ENCODE assay signal across 2 cellular contexts in genomic region chr12:89316705-89317139, GRCh38.
A peak's percentile ranks its signal among the peaks of the same experiment; 100 is the strongest.
TF ChIP-seq lines count a peak whose summit lies in the region.

No MANE protein-coding gene starts in this region.

TF ChIP-seq in HEK293, 187 proteins besides CTCF, POLR2A, EP300 and RAD21 (continues in another document):
- TF ChIP-seq ZNF449 (tag by site-specific recombination; IDR thresholded peaks at IDR 0.05): no peak
- TF ChIP-seq KLF1 (tag by site-specific recombination; IDR thresholded peaks at IDR 0.05): no peak
- no peak for TF ChIP-seq ZNF133 (tag by site-specific recombination; IDR thresholded peaks at IDR 0.05)
- TF ChIP-seq HOXC10 (CRISPR knock-in tag; IDR thresholded peaks at IDR 0.05): no peak
- TF ChIP-seq ZNF274 (IDR thresholded peaks at IDR 0.05; ENCODE audit: low read length): no peak
- no peak for TF ChIP-seq ZNF274 (tag by site-specific recombination; IDR thresholded peaks at IDR 0.05; ENCODE audit: borderline replicate concordance)
- no peak for TF ChIP-seq ZNF423 (tag by site-specific recombination; IDR thresholded peaks at IDR 0.05)
- no peak for TF ChIP-seq EGR2 (tag by site-specific recombination; IDR thresholded peaks at IDR 0.05; ENCODE audit: low read depth)
- TF ChIP-seq ZNF626 (tag by site-specific recombination; IDR thresholded peaks at IDR 0.05): no peak
- no peak for TF ChIP-seq ZNF302 (tag by site-specific recombination; IDR thresholded peaks at IDR 0.05; ENCODE audit: low read depth)
- peak; percentile 95; the same call in 1 of the 2 replicates for TF ChIP-seq MZF1 (tag by site-specific recombination; IDR thresholded peaks at IDR 0.05; ENCODE audit: borderline replicate concordance)
- no peak for TF ChIP-seq ZNF571 (tag by site-specific recombination; IDR thresholded peaks at IDR 0.05)
- TF ChIP-seq ZNF2 (tag by site-specific recombination; IDR thresholded peaks at IDR 0.05): no peak
- no peak for TF ChIP-seq PRDM1 (tag by site-specific recombination; IDR thresholded peaks at IDR 0.05)
- no peak for TF ChIP-seq ZSCAN30 (tag by site-specific recombination; IDR thresholded peaks at IDR 0.05)
- TF ChIP-seq ZNF670 (tag by site-specific recombination; IDR thresholded peaks at IDR 0.05; ENCODE audit: low read depth): no peak
- no peak for TF ChIP-seq ZNF530 (tag by site-specific recombination; IDR thresholded peaks at IDR 0.05; ENCODE audit: low read depth)
- no peak for TF ChIP-seq ZNF266 (tag by site-specific recombination; IDR thresholded peaks at IDR 0.05; ENCODE audit: low read depth)
- TF ChIP-seq ZFP3 (tag by site-specific recombination; IDR thresholded peaks at IDR 0.05; ENCODE audit: low read depth): no peak
- TF ChIP-seq ZNF280C (tag by site-specific recombination; IDR thresholded peaks at IDR 0.05): no peak
- TF ChIP-seq ZBTB6 (tag by site-specific recombination; IDR thresholded peaks at IDR 0.05): no peak
- no peak for TF ChIP-seq ZNF138 (tag by site-specific recombination; IDR thresholded peaks at IDR 0.05; ENCODE audit: borderline replicate concordance)
- peak; percentile 89 for TF ChIP-seq GFI1B (tag by site-specific recombination; IDR thresholded peaks at IDR 0.05)
- TF ChIP-seq ZFP69B (tag by site-specific recombination; IDR thresholded peaks at IDR 0.05): no peak
- TF ChIP-seq GLIS2 (tag by site-specific recombination; IDR thresholded peaks at IDR 0.05): no peak
- no peak for TF ChIP-seq ZNF558 (tag by site-specific recombination; IDR thresholded peaks at IDR 0.05)
- TF ChIP-seq ZBTB44 (tag by site-specific recombination; IDR thresholded peaks at IDR 0.05): no peak

TF ChIP-seq in H1, 55 proteins besides CTCF, POLR2A, EP300 and RAD21:
- TF ChIP-seq YY1 (IDR thresholded peaks at IDR 0.05; ENCODE audit: low read depth, low read length) (no peak), TAF1 (IDR thresholded peaks at IDR 0.05; ENCODE audit: low read depth, low read length) (no peak), RBBP5 (IDR thresholded peaks at IDR 0.05; ENCODE audit: borderline replicate concordance, low read depth, low read length) (no peak), CREB1 (IDR thresholded peaks at IDR 0.05) (no peak), CHD1 (IDR thresholded peaks at IDR 0.05; ENCODE audit: low read depth, low read length) (no peak), PHF8 (conservative IDR thresholded peaks at IDR 0.05; ENCODE audit: low read depth, low read length) (no peak), SP4 (IDR thresholded peaks at IDR 0.05; ENCODE audit: low read length) (no peak), SP1 (IDR thresholded peaks at IDR 0.05; ENCODE audit: low read depth, low read length) (no peak), USF2 (IDR thresholded peaks at IDR 0.05; ENCODE audit: low read length) (no peak), HDAC6 (IDR thresholded peaks at IDR 0.05; ENCODE audit: low read depth, low read length) (no peak), JUND (IDR thresholded peaks at IDR 0.05; ENCODE audit: low read length) (no peak), SP2 (IDR thresholded peaks at IDR 0.05; ENCODE audit: low read length) (no peak), ZNF274 (IDR thresholded peaks at IDR 0.05; ENCODE audit: borderline replicate concordance, extremely low read depth, low read length) (no peak), KDM5A (IDR thresholded peaks at IDR 0.05; ENCODE audit: low read length) (no peak), MAFK (IDR thresholded peaks at IDR 0.05; ENCODE audit: low read depth, low read length) (no peak)
